ENCODE assay signal across 8 cellular contexts in the genomic region with DNA sequence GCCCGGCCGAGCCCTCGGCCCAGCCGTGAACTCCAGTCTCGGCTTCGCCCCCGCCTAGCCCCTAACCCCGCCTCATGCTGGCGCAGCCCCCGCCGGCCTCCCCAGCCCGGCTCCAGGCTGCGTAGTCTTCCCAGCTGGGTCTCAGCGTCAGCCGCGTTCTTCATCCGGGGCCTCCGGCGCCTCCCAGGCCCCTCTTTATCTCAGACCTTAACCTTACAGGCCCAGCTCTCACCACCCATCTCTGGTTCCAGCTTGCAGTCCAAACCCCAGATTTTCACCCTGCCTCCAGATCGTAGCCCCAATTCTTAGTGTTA. TPM values are rescaled to one million over a fixed set of nuclear protein-coding genes. Genes with fewer than 3 reads are reported as not detected.
DNase-seq lines count a peak whose midpoint lies in the region; ATAC-seq, FAIRE-seq and TF ChIP-seq lines count a peak whose summit lies in the region.

A gene with protein sequence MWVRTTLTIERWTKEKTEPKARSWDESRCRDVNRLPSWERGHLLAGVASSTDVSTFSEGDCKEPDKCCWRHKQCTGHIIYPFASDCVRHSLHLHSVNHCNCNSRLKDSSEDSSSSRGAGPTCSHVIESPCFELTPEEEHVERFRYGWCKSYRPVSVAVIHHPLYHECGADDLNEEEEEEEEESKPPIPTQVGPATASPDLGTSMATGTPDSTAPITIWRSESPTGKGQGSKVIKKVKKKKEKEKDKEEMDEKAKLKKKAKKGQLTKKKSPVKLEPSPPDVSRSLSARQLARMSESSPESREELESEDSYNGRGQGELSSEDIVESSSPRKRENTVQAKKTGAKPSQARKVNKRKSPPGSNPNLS (minus strand): TSS at position 166 of the 314 bp plus-strand sequence. CDS start 228 bp downstream, outside the sequence.

- peaks cover 12% of the 10 kb centered on the region for H3K4me1 ChIP-seq in upper lobe of right lung

- peak within 1 kb of the TSS; percentile 91 for H3K27ac Mint-ChIP-seq in activated T-cell treated with anti-CD3 and anti-CD28 coated beads, Interleukin-2, amount 50 U/mL, for 72 hours
- peak within 1 kb of the TSS; percentile 95 for H3K27ac Mint-ChIP-seq in memory B cell

- intact Hi-C loops in upper lobe of right lung (cut with DNase I), result no loop called here

- no peaks in the 10 kb centered on the region for H3K27me3 Mint-ChIP-seq in activated T-cell treated with anti-CD3 and anti-CD28 coated beads, Interleukin-2, amount 50 U/mL, for 72 hours (ENCODE audit: low read depth)
- H3K27me3 Mint-ChIP-seq in memory B cell, result peaks cover 2% of the 10 kb centered on the region

- H3K9me3 Mint-ChIP-seq in activated T-cell treated with anti-CD3 and anti-CD28 coated beads, Interleukin-2, amount 50 U/mL, for 72 hours, result no peaks in the 10 kb centered on the region
- no peaks in the 10 kb centered on the region for H3K9me3 Mint-ChIP-seq in memory B cell

- no peak for FAIRE-seq in frontal cortex (lab: Jason Lieb, UNC)

- TF ChIP-seq CTCF in brain microvascular endothelial cell (IDR thresholded peaks at IDR 0.05; ENCODE audit: low read depth, low read length, missing control alignments) (no peak), upper lobe of right lung (IDR thresholded peaks at IDR 0.05) (no peak)

- H3K9me3 ChIP-seq in upper lobe of right lung, result no peaks in the 10 kb centered on the region

- H3K27ac ChIP-seq in brain microvascular endothelial cell (peak within 1 kb of the TSS; percentile 71), upper lobe of right lung (peak within 1 kb of the TSS; percentile 90)

- peaks cover 23% of the 10 kb centered on the region for H3K4me1 Mint-ChIP-seq in activated T-cell treated with anti-CD3 and anti-CD28 coated beads, Interleukin-2, amount 50 U/mL, for 72 hours (ENCODE audit: low read depth)
- H3K4me1 Mint-ChIP-seq in memory B cell, result peaks cover 10% of the 10 kb centered on the region

- peak within 1 kb of the TSS; percentile 94 to 96 for H3K4me3 Mint-ChIP-seq in activated T-cell treated with anti-CD3 and anti-CD28 coated beads, Interleukin-2, amount 50 U/mL, for 72 hours
- peak within 1 kb of the TSS; percentile 94 for H3K4me3 Mint-ChIP-seq in memory B cell

- peak in 1 of 2 donors; percentile 44 for DNase-seq in activated T-cell treated with anti-CD3 and anti-CD28 coated beads, Interleukin-2, amount 50 U/mL, for 72 hours
- no peak for DNase-seq in activated T-cell treated with anti-CD3 and anti-CD28 coated beads, Interleukin-2, amount 50 U/mL, for 1 hour
- DNase-seq in Jurkat, Clone E6-1 (ENCODE audit: low read depth, low spot score), result no peak
- no peak for DNase-seq in brain microvascular endothelial cell
- DNase-seq in memory B cell (ENCODE audit: low spot score in 2 of 2), result peak in 1 of 2 donors; percentile 30
- DNase-seq in upper lobe of right lung, result no peak
- no peak for DNase-seq in frontal cortex (ENCODE audit: low spot score in 2 of 2)

- H3K4me3 ChIP-seq in Jurkat, Clone E6-1 (ENCODE audit: low read length), result peak within 1 kb of the TSS; percentile 56
- H3K4me3 ChIP-seq in brain microvascular endothelial cell (ENCODE audit: low read depth, low read length), result peak within 1 kb of the TSS; percentile 61
- peak within 1 kb of the TSS; percentile 80 for H3K4me3 ChIP-seq in upper lobe of right lung

- ATAC-seq in activated T-cell treated with anti-CD3 and anti-CD28 coated beads, Interleukin-2, amount 50 U/mL, for 72 hours (replicated peaks in 1 of 2), result peak; percentile 34 to 38
- peak; percentile 46 for ATAC-seq in memory B cell (ENCODE audit: low read depth)
- ATAC-seq in upper lobe of right lung, result no peak
- ATAC-seq in HG02759 (IDR thresholded peaks at IDR 0.05; ENCODE audit: unreplicated experiment), result no peak

- in situ Hi-C loops in brain microvascular endothelial cell (cut with HindIII; ENCODE audit: low pct_ligation_motif_present, low sequenced_read_pairs), result no loop called here

- peaks cover 2% of the 10 kb centered on the region in 2 donors for H3K36me3 Mint-ChIP-seq in activated T-cell treated with anti-CD3 and anti-CD28 coated beads, Interleukin-2, amount 50 U/mL, for 72 hours (ENCODE audit: insufficient read depth in 2 of 2)
- no peaks in the 10 kb centered on the region for H3K36me3 Mint-ChIP-seq in memory B cell

- no peaks in the 10 kb centered on the region for H3K27me3 ChIP-seq in brain microvascular endothelial cell (replicated peaks)
- H3K27me3 ChIP-seq in upper lobe of right lung, result no peaks in the 10 kb centered on the region

- peaks cover 14% of the 10 kb centered on the region for H3K36me3 ChIP-seq in brain microvascular endothelial cell (replicated peaks)
- peaks cover 16% of the 10 kb centered on the region for H3K36me3 ChIP-seq in upper lobe of right lung

RNA-seq across cellular contexts. Expression of the gene that starts here (rescaled TPM):
- total RNA-seq in activated T-cell treated with anti-CD3 and anti-CD28 coated beads, Interleukin-2, amount 50 U/mL, for 72 hours, result 1 to 10 TPM; 8.0 to 9.6 TPM
- polyA plus RNA-seq in Jurkat, Clone E6-1 (2012; ENCODE audit: insufficient read depth, insufficient read length), result 1.5 TPM
- total RNA-seq in upper lobe of right lung (3.3 TPM), frontal cortex (2.9 TPM)

Comparison
In these comparisons a context has a peak if more than half of its experiments do, and no peak if none do; other contexts are left out.
1. ATAC-seq: peak in activated T-cell treated with anti-CD3 and anti-CD28 coated beads, Interleukin-2, amount 50 U/mL, for 72 hours (2 of 2) and memory B cell (single experiment); none in upper lobe of right lung (single experiment) and HG02759 (single experiment).
2. Peak in every context shown above with its lines, with median percentiles within 50 percentile points of each other: H3K4me3 ChIP-seq.